1 cellular context compared by ENCODE assay signal in the genomic region with DNA sequence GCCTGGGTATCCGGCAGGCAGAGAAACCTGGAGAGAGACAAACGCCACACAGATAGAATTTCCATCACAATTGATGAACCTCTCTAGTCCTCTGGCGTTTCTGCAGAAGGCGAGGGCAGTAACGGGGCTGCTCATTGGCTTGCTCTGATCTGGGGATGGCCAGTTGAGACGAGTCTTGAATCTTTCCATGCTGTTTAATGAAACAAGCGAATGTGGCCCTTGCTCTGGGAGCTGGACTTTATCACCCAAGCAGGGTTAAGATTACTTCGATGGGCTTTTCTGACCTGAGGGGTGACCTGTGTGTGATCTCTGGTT.
A peak's percentile ranks its signal among the peaks of the same experiment; 100 is the strongest.
TF ChIP-seq lines count a peak whose summit lies in the region.

No MANE protein-coding gene starts in this region.

TF ChIP-seq in GM23338, 12 proteins besides CTCF, POLR2A, EP300 and RAD21 (continued from another document):
- peak; percentile 3; the same call in 1 of the 2 replicates for TF ChIP-seq POLR2AphosphoS5 (IDR thresholded peaks at IDR 0.05; ENCODE audit: low read depth)
